11 cellular contexts compared by ENCODE assay signal in genomic region chr6:106182455-106182854, GRCh38.
DNase-seq lines count a peak whose midpoint lies in the region; ATAC-seq and TF ChIP-seq lines count a peak whose summit lies in the region.
"Had no signal": no experiment of that assay in that cellular context is flagged by ENCODE, and none has a peak within 500 bp of the region (broad histone marks: within the 10 kb centered on the region; RNA-seq: fewer than 3 reads in every experiment).

No MANE protein-coding gene starts in this region.

- WGBS in GM23248 (ENCODE audit: low coverage in 1 of 2, low lambda C conversion rate in 2 of 2, missing lambda C conversion rate in 2 of 2), 2 experiments, result 97 to 98% methylated on average over 5 of the region's 5 CpGs

- H3K4me3 Mint-ChIP-seq in neural progenitor cell, result no peak overlapping the region

- in situ Hi-C loops in GM23248 (cut with MboI), result no loop called here

- H3K9ac ChIP-seq in GM23248 (no peak overlapping the region), neural progenitor cell (no peak overlapping the region)

- no peak overlapping the region for H3K27ac Mint-ChIP-seq in neural progenitor cell

- no peaks in the 10 kb centered on the region for H3K36me3 Mint-ChIP-seq in neural progenitor cell

- H3K79me2 ChIP-seq in GM23248 (ENCODE audit: insufficient read depth), result no peaks in the 10 kb centered on the region
- H3K79me2 ChIP-seq in neural progenitor cell (ENCODE audit: low read depth), result no peaks in the 10 kb centered on the region

- no peak overlapping the region for H2AFZ ChIP-seq in GM23248
- no peak overlapping the region for H2AFZ ChIP-seq in neural progenitor cell (replicated peaks)

- peak; percentile 88 for ATAC-seq in HG03521 (IDR thresholded peaks at IDR 0.05; ENCODE audit: unreplicated experiment)

- H3K4me1 Mint-ChIP-seq in neural progenitor cell, result no peaks in the 10 kb centered on the region

- H3K4me2 ChIP-seq in GM23248 (ENCODE audit: unreplicated experiment) (peak overlapping the region; percentile 27), neural progenitor cell (no peak overlapping the region)

- DNase-seq in SIG-M5 treated with dmso at 0.1 percent for 504 hours (lab: John Stamatoyannopoulos, UW; ENCODE audit: unreplicated experiment), result peak; percentile 79
- no peak for DNase-seq in SIG-M5 (lab: John Stamatoyannopoulos, UW)
- DNase-seq in GM23248, result no peak
- DNase-seq in fibroblast of mammary gland (ENCODE audit: low read depth), result peak; percentile 12
- DNase-seq in NCI-H524 treated with DMSO at 0.1 percent for 48 hours (lab: John Stamatoyannopoulos, UW), result no peak
- DNase-seq in neural progenitor cell (ENCODE audit: low spot score), result no peak
- no peak for DNase-seq in DMS53 treated with DMSO at 0.1 percent for 48 hours (lab: John Stamatoyannopoulos, UW; ENCODE audit: unreplicated experiment)
- DNase-seq: activated CD4-positive, CD25-positive, alpha-beta regulatory T cell; NCI-H2171 treated with DMSO at 0.1 percent for 48 hours had no signal

- H3K36me3 ChIP-seq in GM23248 (ENCODE audit: low read depth) (peaks cover 6% of the 10 kb centered on the region; the same call in 1 of the 2 replicates), neural progenitor cell (no peaks in the 10 kb centered on the region)

- H3K27ac ChIP-seq in GM23248 (peak overlapping the region; percentile 68), neural progenitor cell (no peak overlapping the region)
- H3K27ac ChIP-seq: 22Rv1 had no signal

- no peaks in the 10 kb centered on the region; the same call in 1 of the 2 replicates for H3K9me2 ChIP-seq in GM23248 (ENCODE audit: insufficient read depth)

- no peak for TF ChIP-seq CTCF in fibroblast of mammary gland (conservative IDR thresholded peaks at IDR 0.05; ENCODE audit: control insufficient read depth, insufficient read depth, low read depth, low read length)
- no peak for TF ChIP-seq CTCF in neural progenitor cell (IDR thresholded peaks at IDR 0.05)

- H3K9me3 ChIP-seq in GM23248 (ENCODE audit: low read depth) (no peaks in the 10 kb centered on the region), neural progenitor cell (ENCODE audit: low read depth) (no peaks in the 10 kb centered on the region)

- no peaks in the 10 kb centered on the region for H3K27me3 Mint-ChIP-seq in neural progenitor cell (ENCODE audit: insufficient read depth, low read depth)

- H3F3A ChIP-seq in GM23248 (ENCODE audit: insufficient read depth) (peaks cover 28% of the 10 kb centered on the region), neural progenitor cell (ENCODE audit: low read depth) (no peaks in the 10 kb centered on the region)

- H3K4me1 ChIP-seq in GM23248 (ENCODE audit: insufficient read depth), result peaks cover 31% of the 10 kb centered on the region
- peaks cover 10% of the 10 kb centered on the region for H3K4me1 ChIP-seq in neural progenitor cell

- H3K27me3 ChIP-seq in GM23248 (replicated peaks; ENCODE audit: insufficient read depth) (no peaks in the 10 kb centered on the region), neural progenitor cell (no peaks in the 10 kb centered on the region)

- H3K9me3 Mint-ChIP-seq in neural progenitor cell, result no peaks in the 10 kb centered on the region

- H4K20me1 ChIP-seq in GM23248 (ENCODE audit: insufficient read depth) (no peaks in the 10 kb centered on the region), neural progenitor cell (ENCODE audit: low read depth) (no peaks in the 10 kb centered on the region)

- H3K4me3 ChIP-seq in GM23248 (no peak overlapping the region), fibroblast of mammary gland (ENCODE audit: control insufficient read depth, low read depth, low read length) (no peak overlapping the region), neural progenitor cell (no peak overlapping the region)

Comparison
In these comparisons a context has a peak if more than half of its experiments do, and no peak if none do; other contexts are left out.
1. DNase-seq: peak in SIG-M5 treated with dmso at 0.1 percent for 504 hours (single experiment) and fibroblast of mammary gland (single experiment); none in SIG-M5 (single experiment), GM23248 (single experiment), NCI-H524 treated with DMSO at 0.1 percent for 48 hours (single experiment), neural progenitor cell (single experiment) and DMS53 treated with DMSO at 0.1 percent for 48 hours (single experiment).